Comparison of ENCODE assay signal across 16 cellular contexts in the genomic region with DNA sequence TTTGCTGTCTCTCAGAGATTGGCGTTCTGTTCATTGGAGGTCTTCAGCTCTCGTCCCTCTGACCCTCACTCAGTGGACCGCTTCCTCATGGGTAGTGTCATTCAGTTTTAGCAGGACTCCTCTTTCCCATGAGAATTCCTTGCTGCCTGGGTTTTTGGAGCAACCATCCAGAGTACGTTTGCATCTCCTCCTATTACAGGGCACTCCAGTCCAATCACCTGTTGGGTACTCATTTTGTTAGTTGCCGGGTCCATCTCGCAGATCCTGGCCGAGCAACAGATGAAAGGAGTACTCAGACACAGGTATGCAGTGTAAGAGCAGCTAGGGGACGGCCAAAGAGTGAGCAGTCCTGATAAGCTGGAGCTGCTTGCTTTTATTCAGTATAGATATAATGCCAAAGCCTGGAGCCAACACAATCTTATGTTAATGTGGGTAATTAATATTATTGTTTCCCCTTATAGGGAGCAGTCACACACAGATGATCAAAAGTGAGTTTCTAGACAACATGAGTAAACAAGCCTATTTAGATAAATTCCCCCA. TPM values are rescaled to one million over a fixed set of nuclear protein-coding genes. Genes with fewer than 3 reads are reported as not detected.
A peak's percentile ranks its signal among the peaks of the same experiment; 100 is the strongest.
DNase-seq lines count a peak whose midpoint lies in the region; TF ChIP-seq lines count a peak whose summit lies in the region.
"Had no signal": no experiment of that assay in that cellular context is flagged by ENCODE, and none has a peak within 500 bp of the region (broad histone marks: within the 10 kb centered on the region; RNA-seq: fewer than 3 reads in every experiment).

No MANE protein-coding gene starts in this region.

- no peak overlapping the region for H4K8ac ChIP-seq in mesendoderm (ENCODE audit: low read depth, low read length)

- H3K4ac ChIP-seq in mesendoderm (ENCODE audit: low read depth, low read length) = no peak overlapping the region

- H3K9me3 ChIP-seq in ascending aorta (no peaks in the 10 kb centered on the region), spleen (no peaks in the 10 kb centered on the region)

- H3K4me3 ChIP-seq in mesendoderm (ENCODE audit: low read length) (no peak overlapping the region), ascending aorta (no peak overlapping the region), spleen (no peak overlapping the region)
- H3K4me3 ChIP-seq: BLaER1 treated with 17β-estradiol and CSF1 and Interleukin-3, amounts not matched to agents 10 nM and 100 nM had no signal

- WGBS in mesendoderm (ENCODE audit: extremely low coverage, insufficient coverage, low lambda C conversion rate) = no CpG with 5 or more reads among the region's 8 CpGs
- WGBS in spleen, 5 donors = 83 to 92% (median 86%) methylated on average over 8 of the region's 8 CpGs

- intact Hi-C loops in ascending aorta (cut with DNase I) = no loop called here
- intact Hi-C loops in spleen (cut with DNase I; ENCODE audit: low total_unique reads) = no loop called here

- H3K79me2 ChIP-seq in mesendoderm (ENCODE audit: control insufficient read depth, insufficient read depth, low read length) = no peaks in the 10 kb centered on the region

- TF ChIP-seq CTCF in ascending aorta (IDR thresholded peaks at IDR 0.05) (no peak), spleen (IDR thresholded peaks at IDR 0.05 in 8 of 11, conservative IDR thresholded peaks at IDR 0.05 in 3 of 11) (no peak)

- H2AK5ac ChIP-seq in mesendoderm (ENCODE audit: low read length) = no peak overlapping the region

- H3K9ac ChIP-seq in mesendoderm (ENCODE audit: low read length) = no peak overlapping the region
- H3K9ac ChIP-seq: BLaER1 treated with 17β-estradiol and CSF1 and Interleukin-3, amounts not matched to agents 10 nM and 100 nM had no signal

- H3K79me1 ChIP-seq in mesendoderm (ENCODE audit: low read length) = no peaks in the 10 kb centered on the region

- no peak overlapping the region for H2BK5ac ChIP-seq in mesendoderm (ENCODE audit: low read length)

- H3K4me2 ChIP-seq in mesendoderm (ENCODE audit: low read length) = no peak overlapping the region
- H3K4me2 ChIP-seq: BLaER1 treated with 17β-estradiol and CSF1 and Interleukin-3, amounts not matched to agents 10 nM and 100 nM had no signal

- H3K18ac ChIP-seq in mesendoderm (ENCODE audit: low read length) = no peak overlapping the region

- H3K56ac ChIP-seq in mesendoderm (ENCODE audit: low read length) = no peak overlapping the region

- TF ChIP-seq POLR2A in spleen (IDR thresholded peaks at IDR 0.05) = no peak

- H3K4me1 ChIP-seq in mesendoderm (ENCODE audit: control insufficient read depth, low read depth, low read length) (no peaks in the 10 kb centered on the region), ascending aorta (no peaks in the 10 kb centered on the region), spleen (no peaks in the 10 kb centered on the region)
- H3K4me1 ChIP-seq: BLaER1 treated with 17β-estradiol and CSF1 and Interleukin-3, amounts not matched to agents 10 nM and 100 nM had no signal

- H3K36me3 ChIP-seq in mesendoderm (ENCODE audit: control insufficient read depth, insufficient read depth, low read length) (no peaks in the 10 kb centered on the region), ascending aorta (no peaks in the 10 kb centered on the region), spleen (no peaks in the 10 kb centered on the region)
- H3K36me3 ChIP-seq: BLaER1 treated with 17β-estradiol and CSF1 and Interleukin-3, amounts not matched to agents 10 nM and 100 nM had no signal

- no peaks in the 10 kb centered on the region for H3K27me3 ChIP-seq in mesendoderm (ENCODE audit: insufficient read depth, low read length, poor library complexity)
- no peaks in the 10 kb centered on the region for H3K27me3 ChIP-seq in ascending aorta
- peaks cover 0 to 16% (median 0%) of the 10 kb centered on the region in 7 donors for H3K27me3 ChIP-seq in spleen (replicated peaks in 1 of 7)
- H3K27me3 ChIP-seq: BLaER1 treated with 17β-estradiol and CSF1 and Interleukin-3, amounts not matched to agents 10 nM and 100 nM had no signal

- no peak overlapping the region for H3K27ac ChIP-seq in mesendoderm (ENCODE audit: low read depth, low read length)
- no peak overlapping the region for H3K27ac ChIP-seq in ascending aorta
- no peak overlapping the region for H3K27ac ChIP-seq in spleen
- H3K27ac ChIP-seq: BLaER1 treated with 17β-estradiol and CSF1 and Interleukin-3, amounts not matched to agents 10 nM and 100 nM had no signal

- DNase-seq in NCI-H748 (lab: John Stamatoyannopoulos, UW; ENCODE audit: unreplicated experiment) = peak; percentile 3
- DNase-seq in NCI-H748 treated with DMSO at 0.1 percent for 48 hours (lab: John Stamatoyannopoulos, UW) = no peak
- DNase-seq in OCI-M1 (lab: John Stamatoyannopoulos, UW) = peak; percentile 2
- peak; percentile 33 for DNase-seq in mesendoderm
- no peak for DNase-seq in ascending aorta (ENCODE audit: low spot score in 2 of 2)
- no peak for DNase-seq in spleen
- no peak for DNase-seq in stimulated activated CD4-positive, alpha-beta T cell treated with anti-CD3 and anti-CD28 coated beads, Interleukin-2, amount 100 ng/mL, for 48 hours
- DNase-seq: 8988T; Calu3; CD8-positive, alpha-beta T cell; DMS 273 treated with DMSO at 0.1 percent for 48 hours; DMS79; GF-D8; GOT3; H7 had no signal

- H2BK15ac ChIP-seq in mesendoderm (replicated peaks; ENCODE audit: low read depth) = no peak overlapping the region

- H2BK120ac ChIP-seq in mesendoderm (ENCODE audit: low read depth, low read length) = no peak overlapping the region

- no peak overlapping the region for H4K5ac ChIP-seq in mesendoderm (ENCODE audit: low read length)

- no peak overlapping the region for H3K23ac ChIP-seq in mesendoderm (ENCODE audit: low read length)

RNA-seq across cellular contexts. Expression of gene ISG20, which starts 49.6 kb away (rescaled TPM):
- polyA plus RNA-seq in mesendoderm (2013, experiment 1 of 2) = 2.1 TPM
- polyA plus RNA-seq in mesendoderm (2013, experiment 2 of 2) = 2.6 TPM
- total RNA-seq in ascending aorta = 5.3 TPM
- 100 to 1,000 TPM in 5 of 7 donors, 10 to 100 TPM in 2; 70.5 to 171 (median 127) TPM for total RNA-seq in spleen
- 100 to 1,000 TPM; 142 to 365 (median 198) TPM for polyA plus RNA-seq in spleen

Comparison
In these comparisons a context has a peak if more than half of its experiments do, and no peak if none do; other contexts are left out.
1. DNase-seq: peak in NCI-H748 (single experiment), OCI-M1 (single experiment) and mesendoderm (single experiment); none in NCI-H748 treated with DMSO at 0.1 percent for 48 hours (single experiment), ascending aorta (0 of 2), spleen (single experiment) and stimulated activated CD4-positive, alpha-beta T cell treated with anti-CD3 and anti-CD28 coated beads, Interleukin-2, amount 100 ng/mL, for 48 hours (0 of 2).
2. RNA of gene ISG20, which starts 49.6 kb away (total RNA-seq): 70.5 to 171 TPM in spleen; 5.3 TPM in ascending aorta (single experiment); every median in the first group is over 10 times any median in the second.